In genomic region chr17:11047228-11047627, GRCh38 we compare ENCODE assay signal across 32 cellular contexts.
"Had no signal": no experiment of that assay in that cellular context is flagged by ENCODE, and none has a peak within 500 bp of the region (broad histone marks: within the 10 kb centered on the region; RNA-seq: fewer than 3 reads in every experiment).

No MANE protein-coding gene starts in this region.

- H3K9me3 ChIP-seq: ascending aorta had no signal

- FAIRE-seq: TTC549 had no signal

- DNase-seq: activated B cell treated with CpG ODN at 0.5 μM for 24 hours; activated CD4-positive, alpha-beta memory T cell treated with anti-CD3 and anti-CD28 coated beads for 36 hours; activated CD4-positive, alpha-beta T cell treated with anti-CD3 and anti-CD28 coated beads for 4 hours; activated CD4-positive, alpha-beta T cell treated with anti-CD3 and anti-CD28 coated beads, Interleukin-2, amount 10 ng/mL, durations not matched to agents 24 days and 14 days; activated CD4-positive, alpha-beta T cell treated with anti-CD3 and anti-CD28 coated beads, Interleukin-2, amount 50 U/mL, for 1 hour; activated CD4-positive, alpha-beta T cell treated with anti-CD3 and anti-CD28 coated beads, Interleukin-2, amount 50 U/mL, for 4 hours; activated CD4-positive, CD25-positive, alpha-beta regulatory T cell treated with anti-CD3 and anti-CD28 coated beads, Interleukin-2, amount 50 U/mL, for 72 hours; activated CD8-positive, alpha-beta memory T cell treated with anti-CD3 and anti-CD28 coated beads, Interleukin-2, amount 50 U/mL, for 4 hours; activated CD8-positive, alpha-beta T cell treated with anti-CD3 and anti-CD28 coated beads for 36 hours; activated effector memory CD4-positive, alpha-beta T cell treated with anti-CD3 and anti-CD28 coated beads, Interleukin-2, amount 50 U/mL, for 16 hours; activated gamma-delta T cell treated with Interleukin-2 at 50 U/mL for 16 hours; activated naive CD4-positive, alpha-beta T cell; activated naive CD4-positive, alpha-beta T cell treated with anti-CD3 and anti-CD28 coated beads for 36 hours; activated naive CD4-positive, alpha-beta T cell treated with anti-CD3 and anti-CD28 coated beads, Interleukin-2, amount 50 U/mL, for 16 hours; activated naive CD8-positive, alpha-beta T cell treated with anti-CD3 and anti-CD28 coated beads, Interleukin-2, amount 10 ng/mL, durations not matched to agents 7 days and 5 days; activated naive CD8-positive, alpha-beta T cell treated with anti-CD3 and anti-CD28 coated beads, Interleukin-2, amount 50 U/mL, for 24 hours; activated T-cell treated with anti-CD3 and anti-CD28 coated beads for 4 hours; activated T-cell treated with anti-CD3 and anti-CD28 coated beads, Interleukin-2, amount 50 U/mL, for 1 hour; activated T-cell treated with anti-CD3 and anti-CD28 coated beads, Interleukin-2, amount 50 U/mL, for 4 hours; activated T-cell treated with anti-CD3 and anti-CD28 coated beads, Interleukin-2, amount 50 U/mL, for 72 hours; amygdala; anterior cingulate cortex; caudate nucleus; cerebellar nuclear complex; T-helper 1 cell; T-helper 2 cell; T-helper 9 cell had no signal

- H3K27ac ChIP-seq: ascending aorta, VCaP had no signal

- H3K4me1 ChIP-seq: ascending aorta had no signal

- H3K4me3 ChIP-seq: ascending aorta had no signal

- ATAC-seq: activated CD8-positive, alpha-beta T cell treated with anti-CD3 and anti-CD28 coated beads for 36 hours; activated naive CD4-positive, alpha-beta T cell treated with anti-CD3 and anti-CD28 coated beads, Interleukin-2, amount 50 U/mL, for 72 hours; activated naive CD8-positive, alpha-beta T cell treated with anti-CD3 and anti-CD28 coated beads, Interleukin-2, amount 50 U/mL, for 24 hours; activated T-cell treated with anti-CD3 and anti-CD28 coated beads, Interleukin-2, amount 50 U/mL, for 4 hours; activated T-cell treated with anti-CD3 and anti-CD28 coated beads, Interleukin-2, amount 50 U/mL, for 72 hours; activated T-helper 17 cell treated with anti-CD3 and anti-CD28 coated beads, Interleukin-2, amount 50 U/mL, for 72 hours had no signal
